Comparison of ENCODE assay signal across 12 cellular contexts in the genomic region with DNA sequence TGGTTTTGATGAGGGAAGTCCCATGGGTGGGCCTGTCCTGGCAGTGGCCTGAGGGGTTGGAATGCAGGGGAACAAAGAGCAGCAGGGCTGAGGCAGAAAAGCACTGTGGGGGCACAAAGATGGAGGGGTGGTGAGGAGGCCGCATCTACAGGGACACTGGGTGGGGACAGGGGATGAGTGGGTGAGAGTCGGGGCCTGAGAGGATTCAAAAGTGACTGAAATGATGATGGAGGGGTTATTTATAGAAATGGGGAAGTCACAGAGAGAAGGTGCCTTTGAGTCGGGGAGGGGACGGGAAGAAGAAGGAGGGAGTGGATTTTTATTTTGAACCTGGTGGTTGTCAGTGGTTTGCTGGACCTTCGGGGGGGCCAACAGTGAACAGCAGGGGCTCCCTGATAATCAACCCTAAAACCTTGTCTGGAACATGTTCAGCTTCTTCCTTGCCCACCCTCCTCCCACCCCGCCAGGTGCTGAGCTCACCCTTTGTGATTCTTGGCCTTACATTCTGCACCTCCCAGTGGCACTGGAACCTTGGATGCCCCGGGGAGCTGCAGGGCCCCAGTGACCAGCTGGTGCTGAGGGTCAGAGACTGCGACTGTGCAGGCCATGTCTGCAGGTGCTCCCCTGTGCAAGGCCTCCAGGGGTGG.
DNase-seq lines count a peak whose midpoint lies in the region; ATAC-seq lines count a peak whose summit lies in the region.
"Had no signal": no experiment of that assay in that cellular context is flagged by ENCODE, and none has a peak within 500 bp of the region (broad histone marks: within the 10 kb centered on the region; RNA-seq: fewer than 3 reads in every experiment).

No MANE protein-coding gene starts in this region.

- peak; percentile 90 for DNase-seq in SIG-M5 treated with dmso at 0.1 percent for 504 hours (lab: John Stamatoyannopoulos, UW; ENCODE audit: unreplicated experiment)
- DNase-seq in HuH-7 (ENCODE audit: low spot score), result no peak
- no peak for DNase-seq in Ammon's horn (ENCODE audit: low spot score)
- no peak for DNase-seq in SHP77 (lab: John Stamatoyannopoulos, UW)
- DNase-seq: CD4-positive, alpha-beta T cell; islet precursor cell; NCI-H1105 had no signal

- H3K9ac ChIP-seq in BLaER1, result peak overlapping the region; percentile 52

- peak overlapping the region; percentile 92 for H3K4me2 ChIP-seq in BLaER1

- H3K27me3 ChIP-seq in BLaER1, result no peaks in the 10 kb centered on the region

- H3K4me1 ChIP-seq in BLaER1, result peaks cover 98% of the 10 kb centered on the region

- no peaks in the 10 kb centered on the region for H4K20me1 ChIP-seq in BLaER1

- peak overlapping the region; percentile 31; the same call in 1 of the 2 replicates for H3K4me3 ChIP-seq in BLaER1
- H3K4me3 ChIP-seq: SK-N-MC had no signal

- no peaks in the 10 kb centered on the region for H3K36me3 ChIP-seq in BLaER1

- H3K27ac ChIP-seq in BLaER1, result peak overlapping the region; percentile 93
- H3K27ac ChIP-seq: SK-N-MC had no signal

- ATAC-seq in GM18909 (IDR thresholded peaks at IDR 0.05; ENCODE audit: poor library complexity, unreplicated experiment) (peak; percentile 35), HG02973 (IDR thresholded peaks at IDR 0.05; ENCODE audit: unreplicated experiment) (peak; percentile 27), GM19397 (IDR thresholded peaks at IDR 0.05; ENCODE audit: unreplicated experiment) (no peak)

- no peaks in the 10 kb centered on the region for H3K9me3 ChIP-seq in BLaER1
